7 cellular contexts compared by ENCODE assay signal in genomic region chr9:34611811-34612787, GRCh38. TPM values are rescaled to one million over a fixed set of nuclear protein-coding genes. Genes with fewer than 3 reads are reported as not detected.
DNase-seq lines count a peak whose midpoint lies in the region; ATAC-seq and TF ChIP-seq lines count a peak whose summit lies in the region.

Gene RPP25L, minus strand, starts transcription at chr9:34612097. Its CDS starts 801 bp downstream, at chr9:34611296.

- peaks cover 2% of the 10 kb centered on the region for H3K4me1 ChIP-seq in iPS-15b (ENCODE audit: control insufficient read depth, insufficient read depth, low read length)

- H3K9me3 ChIP-seq in iPS-15b (ENCODE audit: control insufficient read depth, insufficient read depth, low read length): no peaks in the 10 kb centered on the region

- peak; percentile 8 for DNase-seq in NCI-H1436 treated with DMSO at 0.1 percent for 48 hours (lab: John Stamatoyannopoulos, UW)
- DNase-seq in UCSD-AML1 (lab: John Stamatoyannopoulos, UW; ENCODE audit: unreplicated experiment): peak; percentile 92
- peak; percentile 32 for DNase-seq in skeletal muscle cell (ENCODE audit: low read depth)

- peak within 1 kb of the TSS; percentile 85 to 96 (median 95) for H3K27ac Mint-ChIP-seq in brain

- H3K4me3 ChIP-seq in iPS-15b (ENCODE audit: low read depth, low read length): peak within 1 kb of the TSS; percentile 91
- peak within 1 kb of the TSS; percentile 71 for H3K4me3 ChIP-seq in skeletal muscle cell (ENCODE audit: low read depth, low read length)

- H3K27me3 Mint-ChIP-seq in brain: no peaks in the 10 kb centered on the region

- H3K9ac ChIP-seq in iPS-15b (ENCODE audit: low read depth, low read length): peak within 1 kb of the TSS; percentile 89

- peak within 1 kb of the TSS; percentile 85 to 94 (median 91) for H3K4me3 Mint-ChIP-seq in brain

- peaks cover 4% of the 10 kb centered on the region for H3K27me3 ChIP-seq in iPS-15b (ENCODE audit: control insufficient read depth, insufficient read depth, low read length)

- no peaks in the 10 kb centered on the region for H3K9me3 Mint-ChIP-seq in brain

- H3K4me1 Mint-ChIP-seq in brain: peaks cover 34% of the 10 kb centered on the region

- H3K36me3 Mint-ChIP-seq in brain: peaks cover 23% of the 10 kb centered on the region

- peak; percentile 90 for ATAC-seq in HG02678 (IDR thresholded peaks at IDR 0.05; ENCODE audit: unreplicated experiment)

- no peak for TF ChIP-seq CTCF in brain (conservative IDR thresholded peaks at IDR 0.05)

- peak; percentile 97 for TF ChIP-seq POLR2A in GM15510 (IDR thresholded peaks at IDR 0.05; ENCODE audit: borderline replicate concordance, extremely low read depth, insufficient read length)

- no peaks in the 10 kb centered on the region for H3K36me3 ChIP-seq in iPS-15b (ENCODE audit: control insufficient read depth, insufficient read depth, low read length)

RNA-seq across cellular contexts. Expression of gene RPP25L, which starts in this region (rescaled TPM):
- polyA plus RNA-seq in brain (ENCODE audit: insufficient read depth, low read depth, low replicate concordance): 30.9 TPM

Comparison
In these comparisons a context has a peak if more than half of its experiments do, and no peak if none do; other contexts are left out.
1. Peak in every context shown above with its lines: DNase-seq, ATAC-seq and H3K4me3 ChIP-seq.
2. DNase-seq: peak in every context shown above with its lines; median percentile 92 in UCSD-AML1; 32 in skeletal muscle cell; 8 in NCI-H1436 treated with DMSO at 0.1 percent for 48 hours.